Comparison of ENCODE assay signal across 8 cellular contexts in the genomic region with DNA sequence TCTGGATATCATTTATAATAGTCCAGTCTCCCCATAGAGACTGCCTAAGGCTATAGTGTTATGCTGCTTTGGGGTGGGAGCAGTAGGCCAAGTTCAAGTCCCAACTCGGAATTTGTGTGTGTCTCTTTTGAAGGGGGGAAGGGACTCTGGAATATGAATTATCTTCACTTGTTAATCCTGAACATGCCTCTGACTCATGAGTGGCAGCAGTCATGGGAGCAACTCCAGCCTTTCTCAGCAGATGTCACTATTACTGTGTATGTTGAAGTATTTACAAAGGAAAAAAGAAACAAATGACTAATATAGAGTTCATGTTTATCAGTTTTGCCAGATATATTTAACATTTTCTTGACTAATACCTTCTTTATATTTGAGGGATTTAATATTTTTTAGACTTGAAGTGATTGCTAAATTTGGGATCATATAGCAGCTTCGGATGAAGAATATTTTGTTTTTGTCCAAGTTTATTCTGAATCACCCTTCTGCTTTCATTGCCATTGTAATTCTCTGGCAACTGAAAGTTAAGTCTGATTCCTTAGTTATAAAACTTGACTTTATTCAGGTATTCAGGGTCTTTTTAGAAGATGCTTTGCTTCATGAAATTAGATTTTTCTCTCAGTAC. TPM values are rescaled to one million over a fixed set of nuclear protein-coding genes. Genes with fewer than 3 reads are reported as not detected.
DNase-seq lines count a peak whose midpoint lies in the region; ATAC-seq and TF ChIP-seq lines count a peak whose summit lies in the region.

No MANE protein-coding gene starts in this region.

- intact Hi-C loops in Calu3 (cut with micrococcal nuclease; ENCODE audit: unreplicated experiment), result loop anchor here (1.0 kb wide), 1 partner anchor 101 kb away; no protein-coding TSS in a partner anchor

- H3K4me3 Mint-ChIP-seq in Calu3 (ENCODE audit: low read depth, unreplicated experiment) (no peak overlapping the region), T-cell (no peak overlapping the region)

- no TSS peak for BruUV-seq in Calu3 (replicated peaks; lab: Mats Ljungman, UMichigan)

- H3K36me3 Mint-ChIP-seq in Calu3 (ENCODE audit: insufficient read depth, unreplicated experiment) (peaks cover 42% of the 10 kb centered on the region), T-cell (peaks cover 53% of the 10 kb centered on the region)

- in situ Hi-C loops in astrocyte of the cerebellum (cut with HindIII; ENCODE audit: low sequenced_read_pairs), result no loop called here

- H3K4me1 Mint-ChIP-seq in Calu3 (ENCODE audit: low read depth, unreplicated experiment) (peaks cover 9% of the 10 kb centered on the region), T-cell (peaks cover 19 to 29% (median 21%) of the 10 kb centered on the region in 3 donors)

- H3K9me3 Mint-ChIP-seq in Calu3 (ENCODE audit: low read depth, unreplicated experiment), result no peaks in the 10 kb centered on the region
- no peaks in the 10 kb centered on the region for H3K9me3 Mint-ChIP-seq in T-cell

- POLR2A ChIA-PET in T-cell (lab: Charles Lee), result interaction anchor here in 1 of 2 donors (0.5 to 0.7 kb wide), 3 partner anchors 32 to 80 kb away, joined by 3 to 5 read pairs (median 3); a partner anchor contains a TSS

- CTCF ChIA-PET in Calu3 (lab: Charles Lee) (interaction anchor here (0.5 to 1.0 kb wide), 3 partner anchors 18 to 100 kb away, joined by 3 to 4 read pairs (median 4); no protein-coding TSS in a partner anchor), T-cell (lab: Charles Lee) (interaction anchor here in 1 of 2 donors (0.7 to 1.0 kb wide), 4 partner anchors 9 to 207 kb away, joined by 3 to 4 read pairs (median 4); a partner anchor contains a TSS)

- TF ChIP-seq CTCF in Calu3 (IDR thresholded peaks at IDR 0.05; ENCODE audit: unreplicated experiment) (no peak), astrocyte of the cerebellum (IDR thresholded peaks at IDR 0.05; ENCODE audit: low read depth, low read length, missing control alignments) (peak; percentile 53)

- no peak overlapping the region for H3K4me3 ChIP-seq in astrocyte of the cerebellum (ENCODE audit: low read depth, low read length)

- DNase-seq in Calu3, result peak; percentile 11
- DNase-seq in Kasumi-1 (lab: John Stamatoyannopoulos, UW), result peak; percentile 55 to 64
- DNase-seq in astrocyte of the cerebellum (ENCODE audit: low read depth), result peak; percentile 35
- DNase-seq in kidney glomerular epithelial cell (lab: John Stamatoyannopoulos, UW), result peak; percentile 81
- no peak for DNase-seq in ureter (ENCODE audit: low spot score)
- DNase-seq in T-cell, result no peak
- no peak for DNase-seq in GF-D8 (lab: John Stamatoyannopoulos, UW)

- H3K27me3 Mint-ChIP-seq in Calu3 (ENCODE audit: unreplicated experiment) (no peaks in the 10 kb centered on the region), T-cell (no peaks in the 10 kb centered on the region)

- ATAC-seq in GM18858 (IDR thresholded peaks at IDR 0.05; ENCODE audit: unreplicated experiment) (no peak), T-cell (replicated peaks in 1 of 4) (no peak)

- no peak overlapping the region for H3K27ac Mint-ChIP-seq in Calu3 (ENCODE audit: unreplicated experiment)
- no peak overlapping the region for H3K27ac Mint-ChIP-seq in T-cell

RNA-seq across cellular contexts. Expression of a gene that starts 23.4 kb away (rescaled TPM):
- not detected in 2 replicates for total RNA-seq in Calu3 (2022)
- total RNA-seq in ureter, result not detected
- total RNA-seq in T-cell, result not detected

Comparison
In these comparisons a context has a peak if more than half of its experiments do, and no peak if none do; other contexts are left out.
1. DNase-seq: peak in Calu3 (single experiment), Kasumi-1 (2 of 2), astrocyte of the cerebellum (single experiment) and kidney glomerular epithelial cell (single experiment); none in ureter (single experiment), T-cell (0 of 34) and GF-D8 (single experiment).